ENCODE assay signal across 19 cellular contexts in the genomic region with DNA sequence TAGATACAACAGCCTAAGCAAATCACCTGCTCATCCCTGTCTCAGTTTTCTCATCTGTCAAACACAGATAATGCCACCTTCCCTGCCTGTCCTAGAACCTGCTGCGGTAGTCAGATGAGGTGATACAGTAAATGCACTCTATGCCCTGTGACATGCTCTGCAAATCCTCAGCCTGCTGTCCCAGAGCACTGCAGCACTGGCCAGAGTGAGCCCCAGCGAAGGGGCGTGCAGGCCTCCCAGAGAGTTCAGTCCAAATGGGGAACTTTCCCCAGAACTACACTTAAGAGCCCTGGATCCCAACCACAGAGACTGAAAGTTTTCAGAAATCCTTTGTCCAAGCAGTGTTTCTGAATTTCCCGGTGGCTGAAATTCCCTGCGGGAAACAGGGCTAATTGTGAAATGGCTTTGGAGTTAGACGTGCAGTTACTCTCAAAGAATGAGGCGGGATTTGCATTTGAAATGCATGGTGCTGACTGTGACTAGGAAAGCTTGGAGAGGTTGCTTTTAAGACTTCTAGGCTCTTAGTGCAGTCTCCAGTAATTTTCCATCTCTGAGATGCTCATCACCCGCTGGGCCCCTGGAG.
DNase-seq lines count a peak whose midpoint lies in the region; ATAC-seq and TF ChIP-seq lines count a peak whose summit lies in the region.
"Had no signal": no experiment of that assay in that cellular context is flagged by ENCODE, and none has a peak within 500 bp of the region (broad histone marks: within the 10 kb centered on the region; RNA-seq: fewer than 3 reads in every experiment).

No MANE protein-coding gene starts in this region.

- H3K9me3 Mint-ChIP-seq in brain (peaks cover 0 to 47% (median 0%) of the 10 kb centered on the region in 5 experiments), Caco-2 (ENCODE audit: unreplicated experiment) (no peaks in the 10 kb centered on the region)

- ATAC-seq in upper lobe of right lung = no peak
- ATAC-seq: GM12878 had no signal

- peak overlapping the region; percentile 18 for H3K27ac ChIP-seq in layer of hippocampus (ENCODE audit: low read depth, low read length)
- no peak overlapping the region for H3K27ac ChIP-seq in upper lobe of right lung
- H3K27ac ChIP-seq in caudate nucleus (ENCODE audit: low read depth, low read length) = no peak overlapping the region
- H3K27ac ChIP-seq: Peyer's patch had no signal

- DNase-seq in H7 (peak; percentile 56), upper lobe of right lung (peak; percentile 8), Caco-2 (no peak), caudate nucleus (lab: John Stamatoyannopoulos, UW) (no peak)
- DNase-seq in effector CD8-positive, alpha-beta T cell (lab: John Stamatoyannopoulos, UW) = no peak
- DNase-seq: ACHN, AML-193, Calu3, Karpas-422, MG63, NCI-H1092 treated with DMSO at 0.1 percent for 48 hours, NCI-H226, NCI-H524 treated with DMSO at 0.1 percent for 48 hours, Peyer's patch, Right ventricle myocardium superior, SK-N-SH had no signal

- H3K4me3 Mint-ChIP-seq in brain (peak overlapping the region in 2 of 5 experiments; percentile 44 to 48), Caco-2 (ENCODE audit: unreplicated experiment) (no peak overlapping the region)

- H3K36me3 ChIP-seq in H7 (replicated peaks; ENCODE audit: control insufficient read depth, insufficient read depth, low read length) (no peaks in the 10 kb centered on the region), upper lobe of right lung (no peaks in the 10 kb centered on the region), Caco-2 (ENCODE audit: control insufficient read depth, insufficient read depth, low read length) (no peaks in the 10 kb centered on the region)
- H3K36me3 ChIP-seq: MG63, Peyer's patch had no signal

- H3K4me3 ChIP-seq in H7 (ENCODE audit: insufficient read depth, low read depth, low read length) (no peak overlapping the region), upper lobe of right lung (no peak overlapping the region), Caco-2 (ENCODE audit: low read depth, low read length) (no peak overlapping the region)
- H3K4me3 ChIP-seq: GM12878, MG63, Peyer's patch had no signal

- H3K4me1 ChIP-seq in upper lobe of right lung (no peaks in the 10 kb centered on the region), Caco-2 (no peaks in the 10 kb centered on the region)
- H3K4me1 ChIP-seq: Peyer's patch had no signal

- TF ChIP-seq CTCF in brain (conservative IDR thresholded peaks at IDR 0.05) (no peak), upper lobe of right lung (IDR thresholded peaks at IDR 0.05) (no peak), Caco-2 (IDR thresholded peaks at IDR 0.05; ENCODE audit: insufficient read depth in 1 of 2, low read depth in 1 of 2, low read length in 1 of 2, severe bottlenecking in 1 of 2, unreplicated experiment in 1 of 2) (no peak)

- H3K27me3 ChIP-seq in H7 (ENCODE audit: control insufficient read depth, insufficient read depth, low read length) (no peaks in the 10 kb centered on the region), layer of hippocampus (ENCODE audit: control insufficient read depth, insufficient read depth, low read length) (no peaks in the 10 kb centered on the region), upper lobe of right lung (peaks cover 22% of the 10 kb centered on the region), Caco-2 (replicated peaks; ENCODE audit: control insufficient read depth, insufficient read depth, low read length) (no peaks in the 10 kb centered on the region)
- H3K27me3 ChIP-seq: MG63, Peyer's patch had no signal

- H3K27ac Mint-ChIP-seq in brain (peak overlapping the region in 4 of 5 experiments; percentile 55 to 95 (median 86)), Caco-2 (ENCODE audit: unreplicated experiment) (no peak overlapping the region)

- H3K4me1 Mint-ChIP-seq in brain = peaks cover 48% of the 10 kb centered on the region
- H3K4me1 Mint-ChIP-seq in Caco-2 (ENCODE audit: low read depth, unreplicated experiment) = no peaks in the 10 kb centered on the region

- BruUV-seq in Caco-2 (replicated peaks; lab: Mats Ljungman, UMichigan) = no TSS peak

- intact Hi-C loops in upper lobe of right lung (cut with DNase I) (no loop called here), Caco-2 (cut with micrococcal nuclease; ENCODE audit: unreplicated experiment) (no loop called here)

- H3K27me3 Mint-ChIP-seq in brain (peaks cover 7% of the 10 kb centered on the region), Caco-2 (ENCODE audit: insufficient read depth, unreplicated experiment) (peaks cover 16% of the 10 kb centered on the region)

- POLR2A ChIA-PET in Caco-2 (lab: Charles Lee) = no interaction called here

- H3K9me3 ChIP-seq in upper lobe of right lung (no peaks in the 10 kb centered on the region), Caco-2 (no peaks in the 10 kb centered on the region)
- H3K9me3 ChIP-seq: MG63, Peyer's patch, SK-N-SH had no signal

- CTCF ChIA-PET in Caco-2 (lab: Charles Lee) = no interaction called here

- H3K36me3 Mint-ChIP-seq in brain (no peaks in the 10 kb centered on the region), Caco-2 (ENCODE audit: insufficient read depth, unreplicated experiment) (no peaks in the 10 kb centered on the region)

Comparison
In these comparisons a context has a peak if more than half of its experiments do, and no peak if none do; other contexts are left out.
1. DNase-seq: peak in H7 (single experiment) and upper lobe of right lung (single experiment); none in effector CD8-positive, alpha-beta T cell (single experiment), Caco-2 (0 of 2) and caudate nucleus (0 of 61).